In genomic region chr5:138730496-138730895, GRCh38 we compare ENCODE assay signal across 3 cellular contexts. TPM values are rescaled to one million over a fixed set of nuclear protein-coding genes. Genes with fewer than 3 reads are reported as not detected.
DNase-seq lines count a peak whose midpoint lies in the region; ATAC-seq, FAIRE-seq and TF ChIP-seq lines count a peak whose summit lies in the region.
"Not testable (repeated sequence)": the region's sequence is repeated elsewhere in the genome, so short reads cannot be mapped to it uniquely, and the experiment has no call there.

No MANE protein-coding gene starts in this region.

- peak overlapping the region; percentile 44 for H3K4me3 Mint-ChIP-seq in neural progenitor cell

- not testable (repeated sequence) for H4K20me1 ChIP-seq in HepG2 (ENCODE audit: insufficient read depth, low read length); neural progenitor cell (ENCODE audit: low read depth)

- not testable (repeated sequence) for TF ChIP-seq POLR2A in HepG2 (IDR thresholded peaks at IDR 0.05; ENCODE audit: insufficient read depth in 1 of 2, low read depth in 2 of 2, low read length in 2 of 2); spleen (IDR thresholded peaks at IDR 0.05)

- not testable (repeated sequence) for FAIRE-seq in HepG2 (lab: Jason Lieb, UNC)

- not testable (repeated sequence) for TF ChIP-seq EP300 in HepG2 (IDR thresholded peaks at IDR 0.05; ENCODE audit: low read depth in 2 of 2, low read length in 2 of 2); HepG2 (CRISPR knock-in tag; IDR thresholded peaks at IDR 0.05; ENCODE audit: borderline replicate concordance)

- CTCF ChIA-PET in HepG2 (lab: Yijun Ruan, JAX; ENCODE audit: low intra/inter-chr PET ratio, low total read pairs) = not testable (repeated sequence)

- not testable (repeated sequence) for H3K9ac ChIP-seq in HepG2 (ENCODE audit: insufficient read depth, low read depth, low read length); neural progenitor cell

- H3K4me1 ChIP-seq in HepG2 (ENCODE audit: insufficient read depth, low read length) = peaks cover 68% of the 10 kb centered on the region
- not testable (repeated sequence) for H3K4me1 ChIP-seq in neural progenitor cell, spleen

- not testable (repeated sequence) for ATAC-seq in HepG2

- not testable (repeated sequence) for TF ChIP-seq CTCF in HepG2 (CRISPR knock-in tag; IDR thresholded peaks at IDR 0.05); neural progenitor cell (IDR thresholded peaks at IDR 0.05); spleen (IDR thresholded peaks at IDR 0.05 in 8 of 11, conservative IDR thresholded peaks at IDR 0.05 in 3 of 11)

- H3K27me3 ChIP-seq in HepG2 (ENCODE audit: control insufficient read depth in 1 of 2, insufficient read depth in 2 of 2, low read length in 2 of 2); neural progenitor cell; spleen (replicated peaks in 1 of 7): not testable (repeated sequence)

- POLR2A ChIA-PET in HepG2 (lab: Yijun Ruan, JAX) = not testable (repeated sequence)

- TF ChIP-seq RAD21 in HepG2 (CRISPR knock-in tag; IDR thresholded peaks at IDR 0.05) = not testable (repeated sequence)

- H3K4me3 ChIP-seq in HepG2 (replicated peaks in 1 of 3; ENCODE audit: insufficient read depth in 1 of 3, low read depth in 2 of 3, low read length in 3 of 3); neural progenitor cell; spleen: not testable (repeated sequence)

- in situ Hi-C loops in HepG2 (cut with HindIII; ENCODE audit: extremely low pct_ligation_motif_present, low pct_unique_long_range_greater_than_20kb) = not testable (repeated sequence)

- not testable (repeated sequence) for H3K79me2 ChIP-seq in HepG2 (ENCODE audit: insufficient read depth, low read length); neural progenitor cell (ENCODE audit: low read depth)

- DNase-seq in HepG2 (ENCODE audit: low spot score); neural progenitor cell (ENCODE audit: low spot score): not testable (repeated sequence)
- peak; percentile 51 for DNase-seq in spleen

- not testable (repeated sequence) for H3K27ac Mint-ChIP-seq in neural progenitor cell

- not testable (repeated sequence) for H2AFZ ChIP-seq in HepG2 (ENCODE audit: low read length); neural progenitor cell (replicated peaks)

- intact Hi-C loops in HepG2 (cut with micrococcal nuclease; ENCODE audit: unreplicated experiment) = loop anchor here (2.0 kb wide), 1 partner anchor 88 kb away; no protein-coding TSS in a partner anchor
- intact Hi-C loops in spleen (cut with DNase I; ENCODE audit: low total_unique reads) = not testable (repeated sequence)

- peaks cover 13% of the 10 kb centered on the region for H3F3A ChIP-seq in neural progenitor cell (ENCODE audit: low read depth)

- H3K36me3 Mint-ChIP-seq in neural progenitor cell = not testable (repeated sequence)

- H3K27ac ChIP-seq in HepG2 (ENCODE audit: extremely low read length, insufficient read depth, low read length) = peak overlapping the region; percentile 68
- H3K27ac ChIP-seq in neural progenitor cell, spleen: not testable (repeated sequence)

- H3K9me3 Mint-ChIP-seq in neural progenitor cell = not testable (repeated sequence)

- not testable (repeated sequence) for H3K27me3 Mint-ChIP-seq in neural progenitor cell (ENCODE audit: insufficient read depth, low read depth)

- WGBS in HepG2 (ENCODE audit: low lambda C conversion rate) = 83% methylated on average over 11 of the region's 12 CpGs
- WGBS in spleen, 5 donors = 90 to 95% (median 92%) methylated on average over 12 of the region's 12 CpGs

- peak overlapping the region; percentile 28 for H3K4me2 ChIP-seq in HepG2 (ENCODE audit: low read depth, low read length)
- not testable (repeated sequence) for H3K4me2 ChIP-seq in neural progenitor cell

- not testable (repeated sequence) for H3K9me3 ChIP-seq in HepG2 (ENCODE audit: low read length); neural progenitor cell (ENCODE audit: low read depth); spleen

- H3K4me1 Mint-ChIP-seq in neural progenitor cell = peaks cover 13% of the 10 kb centered on the region

- BruUV-seq in HepG2 (replicated peaks; lab: Mats Ljungman, UMichigan) = not testable (repeated sequence)

- not testable (repeated sequence) for H3K36me3 ChIP-seq in HepG2 (replicated peaks in 1 of 2; ENCODE audit: control insufficient read depth in 1 of 2, insufficient read depth in 2 of 2, low read length in 2 of 2); neural progenitor cell; spleen

TF ChIP-seq in HepG2, 621 proteins besides CTCF, POLR2A, EP300 and RAD21:
- peak; percentile 49; the same call in 1 of the 2 replicates for TF ChIP-seq ZBTB33 (CRISPR knock-in tag; IDR thresholded peaks at IDR 0.05)
TF ChIP-seq in HepG2: peak in this region for 1; not testable (repeated sequence) for 620.

RNA-seq across cellular contexts. Expression of gene CTNNA1, which starts 22.7 kb away (rescaled TPM):
- total RNA-seq in HepG2 (2016; rRNA removed; fragmentation: Illumina TruSeq; extraction: Trizol) = 162 and 212 TPM in 2 replicates
- total RNA-seq in HepG2 (2016; cell fraction: cytosol; rRNA removed; fragmentation: Illumina TruSeq; extraction: Trizol; ENCODE audit: low read depth) = 34.3 and 40.0 TPM in 2 replicates
- 166 and 189 TPM in 2 replicates for total RNA-seq in HepG2 (2016; cell fraction: insoluble cytoplasmic fraction; rRNA removed; fragmentation: Illumina TruSeq; extraction: Trizol)
- total RNA-seq in HepG2 (2016; cell fraction: membrane; rRNA removed; fragmentation: Illumina TruSeq; extraction: Trizol) = 32.3 and 34.9 TPM in 2 replicates
- 120 and 139 TPM in 2 replicates for total RNA-seq in HepG2 (2016; cell fraction: nucleus; rRNA removed; fragmentation: Illumina TruSeq; extraction: Trizol)
- 66.8 and 72.4 TPM in 2 replicates for polyA plus RNA-seq in HepG2 (2011; rRNA removed)
- polyA plus RNA-seq in HepG2 (2011; cell fraction: cytosol; rRNA removed) = 78.6 and 78.9 TPM in 2 replicates
- 101 and 107 TPM in 2 replicates for polyA plus RNA-seq in HepG2 (2011; cell fraction: nucleus; rRNA removed)
- polyA plus RNA-seq in HepG2 (2012) = 129 and 131 TPM in 2 replicates
- polyA plus RNA-seq in HepG2 (2016; cell fraction: cytosol; fragmentation: Illumina TruSeq; extraction: Trizol; ENCODE audit: low read depth) = 5.9 and 7.5 TPM in 2 replicates
- 153 and 162 TPM in 2 replicates for polyA plus RNA-seq in HepG2 (2016; cell fraction: insoluble cytoplasmic fraction; fragmentation: Illumina TruSeq; extraction: Trizol; ENCODE audit: low read depth)
- 14.8 and 19.2 TPM in 2 replicates for polyA plus RNA-seq in HepG2 (2016; cell fraction: membrane; fragmentation: Illumina TruSeq; extraction: Trizol; ENCODE audit: low read depth)
- 115 and 117 TPM in 2 replicates for polyA plus RNA-seq in HepG2 (2016; cell fraction: nucleus; fragmentation: Illumina TruSeq; extraction: Trizol; ENCODE audit: insufficient read depth, low read depth)
- polyA minus RNA-seq in HepG2 (2011; rRNA and poly(A)+ RNA removed; ENCODE audit: low replicate concordance) = 101 and 109 TPM in 2 replicates
- polyA minus RNA-seq in HepG2 (2011; cell fraction: cytosol; rRNA and poly(A)+ RNA removed) = 115 and 142 TPM in 2 replicates
- 116 and 117 TPM in 2 replicates for polyA minus RNA-seq in HepG2 (2011; cell fraction: nucleus; rRNA and poly(A)+ RNA removed)
- total RNA-seq in neural progenitor cell (ENCODE audit: low replicate concordance) = 267 and 305 TPM in 2 replicates
- total RNA-seq in spleen = 100 to 1,000 TPM; 153 to 313 (median 205) TPM
- 10 to 100 TPM; 26.7 to 59.7 (median 27.7) TPM for polyA plus RNA-seq in spleen
